ENCODE assay signal across 18 cellular contexts in genomic region chr11:26191193-26191592, GRCh38.
"Had no signal": no experiment of that assay in that cellular context is flagged by ENCODE, and none has a peak within 500 bp of the region (broad histone marks: within the 10 kb centered on the region; RNA-seq: fewer than 3 reads in every experiment).

No MANE protein-coding gene starts in this region.

- H3K36me3 ChIP-seq: right lobe of liver, stomach, upper lobe of left lung had no signal

- H3K4me3 ChIP-seq: right lobe of liver, smooth muscle cell, stomach, testis, upper lobe of left lung had no signal

- H3K27me3 ChIP-seq: right lobe of liver, stomach, testis, upper lobe of left lung had no signal

- ATAC-seq: activated CD4-positive, CD25-positive, alpha-beta regulatory T cell treated with anti-CD3 and anti-CD28 coated beads, Interleukin-2, amount 50 U/mL, for 24 hours; left ventricle myocardium superior; right lobe of liver had no signal

- DNase-seq: activated CD4-positive, alpha-beta T cell treated with anti-CD3 and anti-CD28 coated beads, Interleukin-2, amount 50 U/mL, for 4 hours; activated naive CD4-positive, alpha-beta T cell; activated T-cell treated with anti-CD3 and anti-CD28 coated beads for 4 hours; aorta; effector CD8-positive, alpha-beta T cell; foreskin fibroblast; glutamatergic neuron; hypothalamus; kidney glomerular epithelial cell; left ventricle myocardium superior; mesendoderm; right lobe of liver; stomach; T-helper 9 cell; testis; upper lobe of left lung had no signal
